ENCODE assay signal across 1 cellular context in the genomic region with DNA sequence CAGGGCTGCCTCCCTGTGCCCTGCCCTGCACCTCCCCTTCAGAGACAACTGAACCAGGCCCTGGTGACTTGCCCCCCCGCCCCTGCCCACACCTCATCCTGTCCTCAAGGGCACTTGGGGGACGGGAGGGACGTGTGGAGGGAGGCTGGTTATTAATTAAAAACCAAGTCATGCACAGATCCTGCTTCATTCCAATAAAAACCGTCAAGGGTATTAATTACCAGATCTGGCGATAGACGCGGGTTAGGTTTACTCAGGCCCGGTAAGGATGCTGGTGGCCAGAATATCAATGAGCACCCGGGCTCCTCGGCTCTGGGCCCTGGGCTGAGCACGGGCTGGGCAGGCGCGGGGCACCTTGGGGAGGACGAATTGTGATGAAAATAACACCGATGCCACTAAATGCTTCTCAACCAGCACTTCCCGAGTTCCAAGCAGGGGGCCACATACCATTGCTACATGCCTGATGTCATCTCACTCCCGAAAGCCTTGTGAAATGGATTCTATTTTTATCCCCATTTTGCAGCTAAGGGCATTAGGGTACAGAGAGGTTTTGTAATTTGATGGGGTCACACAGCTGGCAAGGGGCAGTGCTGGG.
TF ChIP-seq lines count a peak whose summit lies in the region.

No MANE protein-coding gene starts in this region.

TF ChIP-seq in SK-N-SH, 30 proteins besides CTCF, POLR2A, EP300 and RAD21 (continued from another document):
- TF ChIP-seq, protein P1, sequence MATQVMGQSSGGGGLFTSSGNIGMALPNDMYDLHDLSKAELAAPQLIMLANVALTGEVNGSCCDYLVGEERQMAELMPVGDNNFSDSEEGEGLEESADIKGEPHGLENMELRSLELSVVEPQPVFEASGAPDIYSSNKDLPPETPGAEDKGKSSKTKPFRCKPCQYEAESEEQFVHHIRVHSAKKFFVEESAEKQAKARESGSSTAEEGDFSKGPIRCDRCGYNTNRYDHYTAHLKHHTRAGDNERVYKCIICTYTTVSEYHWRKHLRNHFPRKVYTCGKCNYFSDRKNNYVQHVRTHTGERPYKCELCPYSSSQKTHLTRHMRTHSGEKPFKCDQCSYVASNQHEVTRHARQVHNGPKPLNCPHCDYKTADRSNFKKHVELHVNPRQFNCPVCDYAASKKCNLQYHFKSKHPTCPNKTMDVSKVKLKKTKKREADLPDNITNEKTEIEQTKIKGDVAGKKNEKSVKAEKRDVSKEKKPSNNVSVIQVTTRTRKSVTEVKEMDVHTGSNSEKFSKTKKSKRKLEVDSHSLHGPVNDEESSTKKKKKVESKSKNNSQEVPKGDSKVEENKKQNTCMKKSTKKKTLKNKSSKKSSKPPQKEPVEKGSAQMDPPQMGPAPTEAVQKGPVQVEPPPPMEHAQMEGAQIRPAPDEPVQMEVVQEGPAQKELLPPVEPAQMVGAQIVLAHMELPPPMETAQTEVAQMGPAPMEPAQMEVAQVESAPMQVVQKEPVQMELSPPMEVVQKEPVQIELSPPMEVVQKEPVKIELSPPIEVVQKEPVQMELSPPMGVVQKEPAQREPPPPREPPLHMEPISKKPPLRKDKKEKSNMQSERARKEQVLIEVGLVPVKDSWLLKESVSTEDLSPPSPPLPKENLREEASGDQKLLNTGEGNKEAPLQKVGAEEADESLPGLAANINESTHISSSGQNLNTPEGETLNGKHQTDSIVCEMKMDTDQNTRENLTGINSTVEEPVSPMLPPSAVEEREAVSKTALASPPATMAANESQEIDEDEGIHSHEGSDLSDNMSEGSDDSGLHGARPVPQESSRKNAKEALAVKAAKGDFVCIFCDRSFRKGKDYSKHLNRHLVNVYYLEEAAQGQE (IDR thresholded peaks at IDR 0.05; ENCODE audit: low read depth, low read length) = no peak
- TF ChIP-seq YY1 (IDR thresholded peaks at IDR 0.05; ENCODE audit: low read depth) (no peak), SMC3 (IDR thresholded peaks at IDR 0.05; ENCODE audit: low read depth, low read length) (no peak), CHD2 (IDR thresholded peaks at IDR 0.05; ENCODE audit: low read length, partially characterized antibody) (no peak), FOXJ3 (CRISPR knock-in tag; IDR thresholded peaks at IDR 0.05) (no peak), MEF2A (IDR thresholded peaks at IDR 0.05; ENCODE audit: borderline replicate concordance, low read depth) (no peak), POLR2AphosphoS5 (IDR thresholded peaks at IDR 0.05; ENCODE audit: low read depth, low read length) (no peak), RCOR1 (IDR thresholded peaks at IDR 0.05; ENCODE audit: low read length) (no peak), FOXM1 (IDR thresholded peaks at IDR 0.05; ENCODE audit: low read depth) (no peak), TCF12 (IDR thresholded peaks at IDR 0.05) (no peak), RXRA (IDR thresholded peaks at IDR 0.05; ENCODE audit: borderline replicate concordance, low read depth) (no peak), NFIC (IDR thresholded peaks at IDR 0.05; ENCODE audit: borderline replicate concordance) (no peak), EZH2phosphoT487 (IDR thresholded peaks at IDR 0.05; ENCODE audit: borderline replicate concordance, low read depth) (no peak), GABPA (IDR thresholded peaks at IDR 0.05; ENCODE audit: low read depth) (no peak), TAF1 (IDR thresholded peaks at IDR 0.05; ENCODE audit: borderline replicate concordance, low read depth, low read length) (no peak), FOSL2 (IDR thresholded peaks at IDR 0.05; ENCODE audit: borderline replicate concordance, low read depth) (no peak)
- TF ChIP-seq, protein P2, sequence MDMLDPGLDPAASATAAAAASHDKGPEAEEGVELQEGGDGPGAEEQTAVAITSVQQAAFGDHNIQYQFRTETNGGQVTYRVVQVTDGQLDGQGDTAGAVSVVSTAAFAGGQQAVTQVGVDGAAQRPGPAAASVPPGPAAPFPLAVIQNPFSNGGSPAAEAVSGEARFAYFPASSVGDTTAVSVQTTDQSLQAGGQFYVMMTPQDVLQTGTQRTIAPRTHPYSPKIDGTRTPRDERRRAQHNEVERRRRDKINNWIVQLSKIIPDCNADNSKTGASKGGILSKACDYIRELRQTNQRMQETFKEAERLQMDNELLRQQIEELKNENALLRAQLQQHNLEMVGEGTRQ (IDR thresholded peaks at IDR 0.05; ENCODE audit: borderline replicate concordance, low read depth, low read length) = no peak
- TF ChIP-seq, protein P3, sequence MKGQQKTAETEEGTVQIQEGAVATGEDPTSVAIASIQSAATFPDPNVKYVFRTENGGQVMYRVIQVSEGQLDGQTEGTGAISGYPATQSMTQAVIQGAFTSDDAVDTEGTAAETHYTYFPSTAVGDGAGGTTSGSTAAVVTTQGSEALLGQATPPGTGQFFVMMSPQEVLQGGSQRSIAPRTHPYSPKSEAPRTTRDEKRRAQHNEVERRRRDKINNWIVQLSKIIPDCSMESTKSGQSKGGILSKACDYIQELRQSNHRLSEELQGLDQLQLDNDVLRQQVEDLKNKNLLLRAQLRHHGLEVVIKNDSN (IDR thresholded peaks at IDR 0.05; ENCODE audit: borderline replicate concordance, low read depth) = no peak
- TF ChIP-seq, protein P4, sequence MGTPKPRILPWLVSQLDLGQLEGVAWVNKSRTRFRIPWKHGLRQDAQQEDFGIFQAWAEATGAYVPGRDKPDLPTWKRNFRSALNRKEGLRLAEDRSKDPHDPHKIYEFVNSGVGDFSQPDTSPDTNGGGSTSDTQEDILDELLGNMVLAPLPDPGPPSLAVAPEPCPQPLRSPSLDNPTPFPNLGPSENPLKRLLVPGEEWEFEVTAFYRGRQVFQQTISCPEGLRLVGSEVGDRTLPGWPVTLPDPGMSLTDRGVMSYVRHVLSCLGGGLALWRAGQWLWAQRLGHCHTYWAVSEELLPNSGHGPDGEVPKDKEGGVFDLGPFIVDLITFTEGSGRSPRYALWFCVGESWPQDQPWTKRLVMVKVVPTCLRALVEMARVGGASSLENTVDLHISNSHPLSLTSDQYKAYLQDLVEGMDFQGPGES (IDR thresholded peaks at IDR 0.05; ENCODE audit: low read depth, low read length) = no peak
TF ChIP-seq in SK-N-SH: peak in this region for 0.
